In genomic region chr5:14218897-14219573, GRCh38 we compare ENCODE assay signal across 13 cellular contexts.
DNase-seq lines count a peak whose midpoint lies in the region; ATAC-seq and TF ChIP-seq lines count a peak whose summit lies in the region.
"Had no signal": no experiment of that assay in that cellular context is flagged by ENCODE, and none has a peak within 500 bp of the region (broad histone marks: within the 10 kb centered on the region; RNA-seq: fewer than 3 reads in every experiment).

No MANE protein-coding gene starts in this region.

- ATAC-seq in activated B cell treated with CpG ODN at 0.5 μM for 24 hours (ENCODE audit: low read depth) = no peak
- peak; percentile 36 to 46 for ATAC-seq in left cardiac atrium
- ATAC-seq in GM19467 (IDR thresholded peaks at IDR 0.05; ENCODE audit: unreplicated experiment) = no peak
- no peak for ATAC-seq in activated CD4-positive, alpha-beta T cell treated with anti-CD3 and anti-CD28 coated beads for 36 hours
- ATAC-seq in GM18868 (IDR thresholded peaks at IDR 0.05; ENCODE audit: unreplicated experiment) = no peak

- in situ Hi-C loops in ACHN (cut with HindIII; ENCODE audit: low pct_ligation_motif_present, low pct_unique_long_range_greater_than_20kb, low sequenced_read_pairs) = no loop called here

- peak overlapping the region; percentile 17 for H3K4me3 Mint-ChIP-seq in activated B cell treated with CpG ODN at 0.5 μM for 24 hours
- no peak overlapping the region for H3K4me3 Mint-ChIP-seq in activated CD4-positive, alpha-beta T cell treated with anti-CD3 and anti-CD28 coated beads for 36 hours
- H3K4me3 Mint-ChIP-seq: activated CD4-positive, alpha-beta memory T cell treated with anti-CD3 and anti-CD28 coated beads for 36 hours had no signal

- intact Hi-C loops in activated B cell treated with CpG ODN at 0.5 μM for 24 hours (cut with micrococcal nuclease) (no loop called here), left cardiac atrium (cut with DNase I) (no loop called here), prostate gland (cut with DNase I) (no loop called here)
- intact Hi-C loops in activated CD4-positive, alpha-beta T cell treated with anti-CD3 and anti-CD28 coated beads for 36 hours (cut with DNase I, micrococcal nuclease) = no loop called here

- peaks cover 97% of the 10 kb centered on the region for H3K4me1 Mint-ChIP-seq in activated B cell treated with CpG ODN at 0.5 μM for 24 hours
- H3K4me1 Mint-ChIP-seq in activated CD4-positive, alpha-beta T cell treated with anti-CD3 and anti-CD28 coated beads for 36 hours = peaks cover 6% of the 10 kb centered on the region

- H3K36me3 Mint-ChIP-seq in activated B cell treated with CpG ODN at 0.5 μM for 24 hours (ENCODE audit: low read depth) = peaks cover 10% of the 10 kb centered on the region
- H3K36me3 Mint-ChIP-seq in activated CD4-positive, alpha-beta T cell treated with anti-CD3 and anti-CD28 coated beads for 36 hours (ENCODE audit: low read depth) = no peaks in the 10 kb centered on the region
- H3K36me3 Mint-ChIP-seq: activated CD4-positive, alpha-beta memory T cell treated with anti-CD3 and anti-CD28 coated beads for 36 hours had no signal

- no peaks in the 10 kb centered on the region for H3K27me3 Mint-ChIP-seq in activated B cell treated with CpG ODN at 0.5 μM for 24 hours
- peaks cover 13% of the 10 kb centered on the region for H3K27me3 Mint-ChIP-seq in activated CD4-positive, alpha-beta T cell treated with anti-CD3 and anti-CD28 coated beads for 36 hours

- CTCF ChIA-PET in activated B cell treated with CpG ODN at 0.5 μM for 24 hours (lab: Charles Lee) = interaction anchor here (0.8 to 1.1 kb wide), 2 partner anchors 29 to 51 kb away, joined by 3 to 4 read pairs; no protein-coding TSS in a partner anchor
- CTCF ChIA-PET in activated CD4-positive, alpha-beta T cell treated with anti-CD3 and anti-CD28 coated beads for 36 hours (lab: Charles Lee) = interaction anchor here (0.9 kb wide), 1 partner anchor 9 kb away, joined by 7 read pairs; no protein-coding TSS in a partner anchor

- no peak for TF ChIP-seq CTCF in activated B cell treated with CpG ODN at 0.5 μM for 24 hours (IDR thresholded peaks at IDR 0.05)
- no peak for TF ChIP-seq CTCF in prostate gland (IDR thresholded peaks at IDR 0.05)

- H3K4me3 ChIP-seq in prostate gland = no peak overlapping the region
- H3K4me3 ChIP-seq: SJCRH30, skin epidermis had no signal

- no peaks in the 10 kb centered on the region for H3K9me3 Mint-ChIP-seq in activated B cell treated with CpG ODN at 0.5 μM for 24 hours
- H3K9me3 Mint-ChIP-seq in activated CD4-positive, alpha-beta T cell treated with anti-CD3 and anti-CD28 coated beads for 36 hours (ENCODE audit: low read depth) = no peaks in the 10 kb centered on the region
- H3K9me3 Mint-ChIP-seq: activated CD4-positive, alpha-beta memory T cell treated with anti-CD3 and anti-CD28 coated beads for 36 hours had no signal

- H3K27ac ChIP-seq in prostate gland = peak overlapping the region; percentile 46 to 51
- H3K27ac ChIP-seq: C4-2B, SJCRH30 had no signal

- H3K9me3 ChIP-seq in prostate gland = no peaks in the 10 kb centered on the region
- H3K9me3 ChIP-seq: SJCRH30 had no signal

- H3K27me3 ChIP-seq in prostate gland (replicated peaks; ENCODE audit: insufficient read depth) = no peaks in the 10 kb centered on the region
- H3K27me3 ChIP-seq: SJCRH30 had no signal

- peak; percentile 44 for DNase-seq in Daoy (ENCODE audit: low read depth)
- DNase-seq in activated B cell treated with CpG ODN at 0.5 μM for 24 hours = no peak
- DNase-seq in left cardiac atrium = no peak
- DNase-seq in prostate gland (ENCODE audit: low spot score) = no peak
- no peak for DNase-seq in activated CD4-positive, alpha-beta T cell treated with anti-CD3 and anti-CD28 coated beads for 36 hours
- DNase-seq in ACHN = no peak
- DNase-seq: activated CD4-positive, alpha-beta memory T cell treated with anti-CD3 and anti-CD28 coated beads for 36 hours; NCI-H1694; SJCRH30 had no signal

- H3K27ac Mint-ChIP-seq in activated B cell treated with CpG ODN at 0.5 μM for 24 hours = peak overlapping the region; percentile 59
- no peak overlapping the region for H3K27ac Mint-ChIP-seq in activated CD4-positive, alpha-beta T cell treated with anti-CD3 and anti-CD28 coated beads for 36 hours
- H3K27ac Mint-ChIP-seq: activated CD4-positive, alpha-beta memory T cell treated with anti-CD3 and anti-CD28 coated beads for 36 hours had no signal

- 52% methylated on average over 10 of the region's 10 CpGs for WGBS in prostate gland

- H3K4me1 ChIP-seq in prostate gland (replicated peaks) = peaks cover 7% of the 10 kb centered on the region

- POLR2A ChIA-PET in activated B cell treated with CpG ODN at 0.5 μM for 24 hours (lab: Charles Lee) = no interaction called here
- POLR2A ChIA-PET in activated CD4-positive, alpha-beta T cell treated with anti-CD3 and anti-CD28 coated beads for 36 hours (lab: Charles Lee) = interaction anchor here (0.6 kb wide), 1 partner anchor 149 kb away, joined by 3 read pairs; no protein-coding TSS in a partner anchor

- no peaks in the 10 kb centered on the region for H3K36me3 ChIP-seq in prostate gland
- H3K36me3 ChIP-seq: SJCRH30 had no signal

- no peak for TF ChIP-seq POLR2A in prostate gland (IDR thresholded peaks at IDR 0.05)

Comparison
In these comparisons a context has a peak if more than half of its experiments do, and no peak if none do; other contexts are left out.
1. ATAC-seq: peak in left cardiac atrium (2 of 2); none in activated B cell treated with CpG ODN at 0.5 μM for 24 hours (single experiment), GM19467 (single experiment), activated CD4-positive, alpha-beta T cell treated with anti-CD3 and anti-CD28 coated beads for 36 hours (single experiment) and GM18868 (single experiment).